Comparison of ENCODE assay signal across 29 cellular contexts in the genomic region with DNA sequence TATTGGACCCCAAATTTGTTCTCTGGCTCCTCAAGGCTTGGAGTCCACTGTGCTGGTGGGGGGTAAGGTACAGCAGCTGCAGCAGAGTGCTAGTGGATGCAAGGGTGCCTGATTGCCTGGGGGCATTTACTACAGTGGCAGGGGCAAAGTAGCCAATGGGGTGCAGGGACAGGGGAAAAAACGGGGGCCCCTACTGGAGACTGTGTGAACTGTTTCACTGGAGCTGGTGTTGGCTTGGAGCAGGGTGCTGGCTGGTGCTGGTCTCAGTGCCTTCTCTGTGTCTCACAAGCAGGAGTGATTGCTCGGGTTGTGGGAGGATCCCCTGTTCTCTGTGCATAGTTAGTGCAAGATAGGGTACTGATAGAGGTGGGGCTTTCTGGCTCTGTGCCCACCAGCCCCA.
"Had no signal": no experiment of that assay in that cellular context is flagged by ENCODE, and none has a peak within 500 bp of the region (broad histone marks: within the 10 kb centered on the region; RNA-seq: fewer than 3 reads in every experiment).

No MANE protein-coding gene starts in this region.

- H3K9me3 ChIP-seq: esophagus muscularis mucosa, pancreas, prostate gland, tibial artery, upper lobe of right lung had no signal

- DNase-seq: activated CD4-positive, alpha-beta memory T cell treated with anti-CD3 and anti-CD28 coated beads for 36 hours; activated CD4-positive, alpha-beta T cell treated with anti-CD3 and anti-CD28 coated beads, Interleukin-2, amount 10 ng/mL, durations not matched to agents 24 days and 14 days; activated CD4-positive, CD25-positive, alpha-beta regulatory T cell treated with anti-CD3 and anti-CD28 coated beads, Interleukin-2, amount 50 U/mL, for 72 hours; activated CD8-positive, alpha-beta memory T cell treated with anti-CD3 and anti-CD28 coated beads, Interleukin-2, amount 50 U/mL, for 48 hours; activated naive CD8-positive, alpha-beta T cell treated with anti-CD3 and anti-CD28 coated beads, Interleukin-2, amount 50 U/mL, for 24 hours; activated T-cell treated with anti-CD3 and anti-CD28 coated beads, Interleukin-2, amount 50 U/mL, for 24 hours; amygdala; central memory CD4-positive, alpha-beta T cell; foreskin keratinocyte; left cardiac atrium; left ventricle myocardium superior; naive thymus-derived CD4-positive, alpha-beta T cell; retina; stimulated activated CD4-positive, alpha-beta T cell treated with anti-CD3 and anti-CD28 coated beads, Interleukin-4, amount 100 ng/mL, for 4 hours; stimulated activated CD8-positive, alpha-beta memory T cell treated with anti-CD3 and anti-CD28 coated beads, Interleukin-4, amount 100 ng/mL, for 48 hours; T-helper 9 cell; tibial artery; upper lobe of right lung had no signal

- H3K27ac ChIP-seq: breast epithelium, esophagus muscularis mucosa, foreskin keratinocyte, pancreas, prostate gland, skin epidermis, suprapubic skin, tibial artery, upper lobe of right lung, VCaP had no signal

- FAIRE-seq: keratinocyte, pancreas, TTC549 had no signal

- H3K4me3 ChIP-seq: breast epithelium, esophagus muscularis mucosa, pancreas, prostate gland, skin epidermis, suprapubic skin, tibial artery, upper lobe of right lung had no signal

- H3K4me1 ChIP-seq: breast epithelium, esophagus muscularis mucosa, foreskin keratinocyte, pancreas, prostate gland, suprapubic skin, tibial artery, upper lobe of right lung had no signal

- ATAC-seq: activated naive CD8-positive, alpha-beta T cell treated with anti-CD3 and anti-CD28 coated beads, Interleukin-2, amount 50 U/mL, for 24 hours; foreskin keratinocyte; left cardiac atrium; left ventricle myocardium superior; naive thymus-derived CD4-positive, alpha-beta T cell; pancreas; sciatic nerve; stimulated activated memory B cell treated with anti-CD40 and anti-IgM and Interleukin-4, amounts not matched to agents 10 μg/mL and 1 μg/mL and 100 μg/mL, for 72 hours; upper lobe of right lung had no signal

- H3K36me3 ChIP-seq: breast epithelium, esophagus muscularis mucosa, pancreas, prostate gland, suprapubic skin, tibial artery, upper lobe of right lung had no signal

- H3K27me3 ChIP-seq: breast epithelium, esophagus muscularis mucosa, foreskin keratinocyte, pancreas, suprapubic skin, tibial artery, upper lobe of right lung had no signal
